In genomic region chr18:78507217-78507616, GRCh38 we compare ENCODE assay signal across 17 cellular contexts.
DNase-seq lines count a peak whose midpoint lies in the region; ATAC-seq and TF ChIP-seq lines count a peak whose summit lies in the region.
"Had no signal": no experiment of that assay in that cellular context is flagged by ENCODE, and none has a peak within 500 bp of the region (broad histone marks: within the 10 kb centered on the region; RNA-seq: fewer than 3 reads in every experiment).

No MANE protein-coding gene starts in this region.

- POLR2A ChIA-PET in naive thymus-derived CD8-positive, alpha-beta T cell (lab: Charles Lee) = no interaction called here

- H3K36me3 ChIP-seq in KMS-11 (ENCODE audit: insufficient read depth) = no peaks in the 10 kb centered on the region
- no peaks in the 10 kb centered on the region for H3K36me3 ChIP-seq in neural progenitor cell

- peaks cover 20% of the 10 kb centered on the region for H3K27me3 Mint-ChIP-seq in neural progenitor cell (ENCODE audit: insufficient read depth, low read depth)
- H3K27me3 Mint-ChIP-seq in type B pancreatic cell = peaks cover 19% of the 10 kb centered on the region
- peaks cover 0 to 8% (median 0%) of the 10 kb centered on the region in 5 donors for H3K27me3 Mint-ChIP-seq in naive thymus-derived CD8-positive, alpha-beta T cell
- H3K27me3 Mint-ChIP-seq: CD4-positive, alpha-beta T cell had no signal

- H3K9ac ChIP-seq in KMS-11 (no peak overlapping the region), neural progenitor cell (no peak overlapping the region)

- no peaks in the 10 kb centered on the region for H4K20me1 ChIP-seq in KMS-11 (ENCODE audit: insufficient read depth)
- no peaks in the 10 kb centered on the region for H4K20me1 ChIP-seq in neural progenitor cell (ENCODE audit: low read depth)

- no peaks in the 10 kb centered on the region for H3K4me1 ChIP-seq in KMS-11 (ENCODE audit: low read depth, poor library complexity, severe bottlenecking)
- H3K4me1 ChIP-seq in neural progenitor cell = peaks cover 9% of the 10 kb centered on the region
- H3K4me1 ChIP-seq: A549, Caco-2 had no signal

- peaks cover 38% of the 10 kb centered on the region for H3K4me1 Mint-ChIP-seq in neural progenitor cell
- H3K4me1 Mint-ChIP-seq in type B pancreatic cell (ENCODE audit: unreplicated experiment) = peaks cover 14% of the 10 kb centered on the region
- H3K4me1 Mint-ChIP-seq in naive thymus-derived CD8-positive, alpha-beta T cell = no peaks in the 10 kb centered on the region
- H3K4me1 Mint-ChIP-seq: GM23338 had no signal

- H3K27ac ChIP-seq in KMS-11 (no peak overlapping the region), neural progenitor cell (no peak overlapping the region)
- H3K27ac ChIP-seq: 22Rv1, A549, C4-2B had no signal

- no peaks in the 10 kb centered on the region for H3K36me3 Mint-ChIP-seq in neural progenitor cell
- no peaks in the 10 kb centered on the region for H3K36me3 Mint-ChIP-seq in type B pancreatic cell
- no peaks in the 10 kb centered on the region for H3K36me3 Mint-ChIP-seq in naive thymus-derived CD8-positive, alpha-beta T cell
- H3K36me3 Mint-ChIP-seq in activated naive CD4-positive, alpha-beta T cell treated with anti-CD3 and anti-CD28 coated beads, Interleukin-2, amount 50 U/mL, for 72 hours = no peaks in the 10 kb centered on the region

- TF ChIP-seq CTCF in KMS-11 (conservative IDR thresholded peaks at IDR 0.05; ENCODE audit: low read depth, low read length) (no peak), neural progenitor cell (IDR thresholded peaks at IDR 0.05) (no peak), type B pancreatic cell (conservative IDR thresholded peaks at IDR 0.05) (no peak)

- H3K79me2 ChIP-seq in KMS-11 (ENCODE audit: insufficient read depth, low read depth) (no peaks in the 10 kb centered on the region), neural progenitor cell (ENCODE audit: low read depth) (no peaks in the 10 kb centered on the region)

- no peaks in the 10 kb centered on the region for H3K9me3 ChIP-seq in neural progenitor cell (ENCODE audit: low read depth)
- H3K9me3 ChIP-seq: A549, Caco-2 had no signal

- H3K4me3 ChIP-seq in KMS-11 (IDR thresholded peaks at IDR 0.05; ENCODE audit: insufficient read depth, low read depth, low read length) (no peak overlapping the region), neural progenitor cell (no peak overlapping the region)
- H3K4me3 ChIP-seq: A549, GM23338 had no signal

- no peaks in the 10 kb centered on the region for H3K27me3 ChIP-seq in KMS-11 (ENCODE audit: insufficient read depth, low read depth)
- H3K27me3 ChIP-seq in neural progenitor cell = no peaks in the 10 kb centered on the region

- H3K4me2 ChIP-seq in KMS-11 (no peak overlapping the region), neural progenitor cell (no peak overlapping the region)
- H3K4me2 ChIP-seq: A549, GM23338 had no signal

- ATAC-seq in GM21619 (IDR thresholded peaks at IDR 0.05; ENCODE audit: unreplicated experiment) = no peak
- ATAC-seq in naive thymus-derived CD8-positive, alpha-beta T cell = no peak
- ATAC-seq in activated naive CD4-positive, alpha-beta T cell treated with anti-CD3 and anti-CD28 coated beads, Interleukin-2, amount 50 U/mL, for 72 hours = no peak
- ATAC-seq: A549, GM23338, HCT116 had no signal

- no peaks in the 10 kb centered on the region for H3F3A ChIP-seq in neural progenitor cell (ENCODE audit: low read depth)

- H3K9me3 Mint-ChIP-seq in neural progenitor cell (peaks cover 14% of the 10 kb centered on the region), type B pancreatic cell (no peaks in the 10 kb centered on the region)
- H3K9me3 Mint-ChIP-seq in naive thymus-derived CD8-positive, alpha-beta T cell = peaks cover 0 to 9% (median 0%) of the 10 kb centered on the region in 9 donors
- peaks cover 0 to 8% of the 10 kb centered on the region in 2 donors for H3K9me3 Mint-ChIP-seq in activated naive CD4-positive, alpha-beta T cell treated with anti-CD3 and anti-CD28 coated beads, Interleukin-2, amount 50 U/mL, for 72 hours
- H3K9me3 Mint-ChIP-seq: CD4-positive, alpha-beta T cell had no signal

- H3K27ac Mint-ChIP-seq in neural progenitor cell = peak overlapping the region; percentile 86
- peak overlapping the region; percentile 67 for H3K27ac Mint-ChIP-seq in type B pancreatic cell
- no peak overlapping the region for H3K27ac Mint-ChIP-seq in naive thymus-derived CD8-positive, alpha-beta T cell
- H3K27ac Mint-ChIP-seq in activated naive CD4-positive, alpha-beta T cell treated with anti-CD3 and anti-CD28 coated beads, Interleukin-2, amount 50 U/mL, for 72 hours = no peak overlapping the region
- H3K27ac Mint-ChIP-seq: CD4-positive, alpha-beta T cell; GM23338; HFFc6 had no signal

- DNase-seq in islet precursor cell = peak; percentile 45
- DNase-seq in neural progenitor cell (ENCODE audit: low spot score) = no peak
- DNase-seq in type B pancreatic cell (ENCODE audit: extremely low spot score, unreplicated experiment) = peak; percentile 37
- no peak for DNase-seq in naive thymus-derived CD8-positive, alpha-beta T cell
- no peak for DNase-seq in activated naive CD4-positive, alpha-beta T cell treated with anti-CD3 and anti-CD28 coated beads, Interleukin-2, amount 50 U/mL, for 72 hours (ENCODE audit: low spot score in 2 of 2)
- DNase-seq: AML-193; Caco-2; CD4-positive, alpha-beta T cell; H7; HFFc6 had no signal

- H2AFZ ChIP-seq in KMS-11 (ENCODE audit: low read depth) (peak overlapping the region; percentile 22; the same call in 1 of the 2 replicates), neural progenitor cell (replicated peaks) (peak overlapping the region; percentile 42)
- H2AFZ ChIP-seq: GM23338 had no signal

- H3K4me3 Mint-ChIP-seq in neural progenitor cell (no peak overlapping the region), type B pancreatic cell (no peak overlapping the region)
- H3K4me3 Mint-ChIP-seq in naive thymus-derived CD8-positive, alpha-beta T cell = peak overlapping the region in 1 of 10 donors; percentile 56
- H3K4me3 Mint-ChIP-seq: CD4-positive, alpha-beta T cell; GM23338; HFFc6 had no signal

Comparison
In these comparisons a context has a peak if more than half of its experiments do, and no peak if none do; other contexts are left out.
1. DNase-seq: peak in islet precursor cell (single experiment) and type B pancreatic cell (single experiment); none in neural progenitor cell (single experiment), naive thymus-derived CD8-positive, alpha-beta T cell (0 of 10) and activated naive CD4-positive, alpha-beta T cell treated with anti-CD3 and anti-CD28 coated beads, Interleukin-2, amount 50 U/mL, for 72 hours (0 of 2).
2. H3K27ac Mint-ChIP-seq: peak in neural progenitor cell (single experiment) and type B pancreatic cell (single experiment); none in naive thymus-derived CD8-positive, alpha-beta T cell (0 of 10) and activated naive CD4-positive, alpha-beta T cell treated with anti-CD3 and anti-CD28 coated beads, Interleukin-2, amount 50 U/mL, for 72 hours (0 of 2).